In the genomic region with DNA sequence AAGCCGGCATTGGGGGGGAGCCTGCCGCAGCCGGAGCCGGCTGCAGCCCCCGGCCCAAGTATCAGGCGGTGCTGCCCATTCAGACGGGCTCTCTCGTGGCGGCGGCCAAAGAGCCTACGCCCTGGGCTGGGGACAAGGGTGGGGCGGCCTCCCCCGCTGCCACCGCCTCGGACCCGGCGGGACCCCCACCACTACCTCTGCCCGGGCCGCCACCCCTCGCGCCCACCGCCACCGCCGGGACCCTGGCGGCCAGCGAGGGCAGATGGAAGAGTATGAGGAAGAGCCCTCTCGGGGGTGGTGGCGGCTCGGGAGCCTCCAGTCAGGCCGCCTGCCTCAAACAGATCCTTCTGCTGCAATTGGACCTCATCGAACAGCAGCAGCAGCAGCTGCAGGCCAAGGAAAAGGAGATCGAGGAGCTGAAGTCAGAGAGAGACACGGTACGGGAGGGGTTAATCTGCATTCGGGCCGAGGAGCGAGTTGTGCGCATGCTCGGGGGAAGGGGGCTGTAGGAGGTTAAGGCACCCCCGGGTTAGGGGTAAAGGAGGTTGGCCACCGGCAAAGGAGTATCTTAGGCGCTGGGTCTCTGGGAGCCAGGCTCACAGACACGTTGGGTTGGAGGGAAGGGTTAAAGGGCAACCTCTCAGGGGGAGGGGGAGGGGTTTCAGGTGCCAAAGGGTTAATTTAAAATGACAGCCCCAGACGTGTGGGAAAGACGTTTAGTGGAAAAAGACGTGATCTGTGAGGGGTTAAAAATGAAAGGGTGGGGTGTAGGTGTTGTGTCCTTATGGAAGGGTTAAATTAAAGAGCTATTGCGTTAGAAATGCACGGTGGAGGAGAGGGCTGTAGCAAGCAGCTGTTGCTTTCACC, we compare ENCODE assay signal across 8 cellular contexts. TPM values are rescaled to one million over a fixed set of nuclear protein-coding genes. Genes with fewer than 3 reads are reported as not detected.
DNase-seq lines count a peak whose midpoint lies in the region; TF ChIP-seq lines count a peak whose summit lies in the region.

No MANE protein-coding gene starts in this region.

- H3K4me3 Mint-ChIP-seq in activated CD4-positive, alpha-beta T cell treated with anti-CD3 and anti-CD28 coated beads, Interleukin-2, amount 10 ng/mL, durations not matched to agents 24 days and 14 days, result peak overlapping the region; percentile 90

- no peaks in the 10 kb centered on the region for H3K9me3 ChIP-seq in HEK293 (ENCODE audit: control insufficient read depth, insufficient read depth, low read depth, low read length)
- no peaks in the 10 kb centered on the region for H3K9me3 ChIP-seq in effector memory CD4-positive, alpha-beta T cell (ENCODE audit: control insufficient read depth, low read length)

- peak; percentile 25 for TF ChIP-seq CTCF in HEK293 (tag by site-specific recombination; IDR thresholded peaks at IDR 0.05)

- peak overlapping the region; percentile 92 for H3K27ac Mint-ChIP-seq in activated CD4-positive, alpha-beta T cell treated with anti-CD3 and anti-CD28 coated beads, Interleukin-2, amount 10 ng/mL, durations not matched to agents 24 days and 14 days

- POLR2A ChIA-PET in HEK293 (lab: Yijun Ruan, JAX), result interaction anchor here (0.5 to 7.5 kb wide), 10 partner anchors 10 to 88 kb away, joined by 3 to 109 read pairs (median 7); partner anchors contain the start of genes CASC3, MED24, NR1D1 and THRA

- H3K27ac ChIP-seq in HEK293 (ENCODE audit: extremely low read depth, low read depth, low read length), result peak overlapping the region; percentile 95
- H3K27ac ChIP-seq in effector memory CD4-positive, alpha-beta T cell (ENCODE audit: insufficient read depth, low read length, poor library complexity, severe bottlenecking), result peak overlapping the region; percentile 80
- H3K27ac ChIP-seq in substantia nigra (ENCODE audit: low read depth, low read length, poor library complexity, severe bottlenecking), result peak overlapping the region; percentile 97

- DNase-seq in EH (ENCODE audit: low read depth), result peak; percentile 60
- peak; percentile 73 for DNase-seq in NCI-H2227 (lab: John Stamatoyannopoulos, UW; ENCODE audit: unreplicated experiment)
- DNase-seq in activated CD4-positive, alpha-beta T cell treated with anti-CD3 and anti-CD28 coated beads, Interleukin-2, amount 10 ng/mL, durations not matched to agents 24 days and 14 days, result peak; percentile 91
- DNase-seq in effector memory CD4-positive, alpha-beta T cell, result peak in 2 of 3 donors; percentile 27 to 43
- DNase-seq in mesenteric fat pad (ENCODE audit: low spot score), result peak; percentile 89
- DNase-seq in substantia nigra (lab: John Stamatoyannopoulos, UW), result peak in 26 of 49 donors; percentile 14 to 70 (median 33)
- no peak for DNase-seq in mucosa of gallbladder (ENCODE audit: low spot score)

- H3K36me3 Mint-ChIP-seq in activated CD4-positive, alpha-beta T cell treated with anti-CD3 and anti-CD28 coated beads, Interleukin-2, amount 10 ng/mL, durations not matched to agents 24 days and 14 days (ENCODE audit: low read depth), result peaks cover 35% of the 10 kb centered on the region

- intact Hi-C loops in activated CD4-positive, alpha-beta T cell treated with anti-CD3 and anti-CD28 coated beads, Interleukin-2, amount 10 ng/mL, durations not matched to agents 24 days and 14 days (cut with micrococcal nuclease), result loop anchor here (1.0 kb wide), 1 partner anchor 24 kb away; no protein-coding TSS in a partner anchor

- no peaks in the 10 kb centered on the region for H3K9me3 Mint-ChIP-seq in activated CD4-positive, alpha-beta T cell treated with anti-CD3 and anti-CD28 coated beads, Interleukin-2, amount 10 ng/mL, durations not matched to agents 24 days and 14 days

- no peaks in the 10 kb centered on the region for H3K27me3 Mint-ChIP-seq in activated CD4-positive, alpha-beta T cell treated with anti-CD3 and anti-CD28 coated beads, Interleukin-2, amount 10 ng/mL, durations not matched to agents 24 days and 14 days

- peak overlapping the region; percentile 72 for H3K4me3 ChIP-seq in HEK293 (ENCODE audit: low read depth, low read length)
- peak overlapping the region; percentile 88 for H3K4me3 ChIP-seq in effector memory CD4-positive, alpha-beta T cell (ENCODE audit: insufficient read depth, low read depth, low read length, poor library complexity, severe bottlenecking)

- H3K4me1 Mint-ChIP-seq in activated CD4-positive, alpha-beta T cell treated with anti-CD3 and anti-CD28 coated beads, Interleukin-2, amount 10 ng/mL, durations not matched to agents 24 days and 14 days, result peaks cover 36% of the 10 kb centered on the region

- no peaks in the 10 kb centered on the region; the same call in none of the 2 replicates for H3K4me1 ChIP-seq in HEK293 (ENCODE audit: control insufficient read depth, insufficient read depth, low read length)
- peaks cover 11% of the 10 kb centered on the region for H3K4me1 ChIP-seq in effector memory CD4-positive, alpha-beta T cell (ENCODE audit: control insufficient read depth, insufficient read depth, low read length, poor library complexity, severe bottlenecking)

- H3K27me3 ChIP-seq in effector memory CD4-positive, alpha-beta T cell (replicated peaks; ENCODE audit: control insufficient read depth, insufficient read depth, low read length, poor library complexity, severe bottlenecking), result no peaks in the 10 kb centered on the region

- CTCF ChIA-PET in HEK293 (lab: Yijun Ruan, JAX), result interaction anchor here (0.8 to 4.8 kb wide), 11 partner anchors 10 to 410 kb away, joined by 3 to 82 read pairs (median 4); partner anchors contain the start of gene CASC3

- peaks cover 29 to 32% of the 10 kb centered on the region in 2 experiments for H3K36me3 ChIP-seq in HEK293 (ENCODE audit: control insufficient read depth in 2 of 2, insufficient read depth in 1 of 2, low read length in 2 of 2)
- peaks cover 15% of the 10 kb centered on the region for H3K36me3 ChIP-seq in effector memory CD4-positive, alpha-beta T cell (ENCODE audit: control insufficient read depth, insufficient read depth, low read length)

TF ChIP-seq in HEK293, 187 proteins besides CTCF, POLR2A, EP300 and RAD21 (continues in another document):
- TF ChIP-seq INSM2 (tag by site-specific recombination; IDR thresholded peaks at IDR 0.05) (no peak), KLF8 (tag by site-specific recombination; IDR thresholded peaks at IDR 0.05) (peak; percentile 75), GLI2 (tag by site-specific recombination; IDR thresholded peaks at IDR 0.05; ENCODE audit: borderline replicate concordance, low read depth) (no peak), ZNF16 (tag by site-specific recombination; IDR thresholded peaks at IDR 0.05; ENCODE audit: low read depth) (no peak), ZNF549 (tag by site-specific recombination; IDR thresholded peaks at IDR 0.05) (no peak), PRDM1 (tag by site-specific recombination; IDR thresholded peaks at IDR 0.05) (peak; percentile 57), ZNF544 (tag by site-specific recombination; IDR thresholded peaks at IDR 0.05) (no peak), TRIM28 (IDR thresholded peaks at IDR 0.05; ENCODE audit: borderline replicate concordance, low read length) (0 out of 2 replicates have a peak, but pooled peaks have one; percentile 18), ZNF37A (tag by site-specific recombination; IDR thresholded peaks at IDR 0.05) (no peak), ZNF701 (tag by site-specific recombination; IDR thresholded peaks at IDR 0.05) (no peak), ZBTB21 (tag by site-specific recombination; IDR thresholded peaks at IDR 0.05) (peak; percentile 64; the same call in 1 of the 2 replicates), OVOL3 (tag by site-specific recombination; IDR thresholded peaks at IDR 0.05) (no peak), ZFP37 (tag by site-specific recombination; IDR thresholded peaks at IDR 0.05) (peak; percentile 93; the same call in 1 of the 2 replicates), ZNF184 (tag by site-specific recombination; IDR thresholded peaks at IDR 0.05) (no peak)
- TF ChIP-seq, protein P1, sequence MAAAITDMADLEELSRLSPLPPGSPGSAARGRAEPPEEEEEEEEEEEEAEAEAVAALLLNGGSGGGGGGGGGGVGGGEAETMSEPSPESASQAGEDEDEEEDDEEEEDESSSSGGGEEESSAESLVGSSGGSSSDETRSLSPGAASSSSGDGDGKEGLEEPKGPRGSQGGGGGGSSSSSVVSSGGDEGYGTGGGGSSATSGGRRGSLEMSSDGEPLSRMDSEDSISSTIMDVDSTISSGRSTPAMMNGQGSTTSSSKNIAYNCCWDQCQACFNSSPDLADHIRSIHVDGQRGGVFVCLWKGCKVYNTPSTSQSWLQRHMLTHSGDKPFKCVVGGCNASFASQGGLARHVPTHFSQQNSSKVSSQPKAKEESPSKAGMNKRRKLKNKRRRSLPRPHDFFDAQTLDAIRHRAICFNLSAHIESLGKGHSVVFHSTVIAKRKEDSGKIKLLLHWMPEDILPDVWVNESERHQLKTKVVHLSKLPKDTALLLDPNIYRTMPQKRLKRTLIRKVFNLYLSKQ (tag by site-specific recombination; IDR thresholded peaks at IDR 0.05; ENCODE audit: borderline replicate concordance), result no peak

RNA-seq across cellular contexts. Expression of gene MSL1, which starts 1.4 kb away (rescaled TPM):
- total RNA-seq in activated CD4-positive, alpha-beta T cell treated with anti-CD3 and anti-CD28 coated beads, Interleukin-2, amount 10 ng/mL, durations not matched to agents 24 days and 14 days, result 92.7 and 98.5 TPM in 2 replicates
- total RNA-seq in mesenteric fat pad (77.0 TPM), mucosa of gallbladder (90.9 TPM)

RNA-seq across cellular contexts. Expression of gene CASC3, which starts 17.2 kb away (rescaled TPM):
- 108 and 109 TPM in 2 replicates for total RNA-seq in activated CD4-positive, alpha-beta T cell treated with anti-CD3 and anti-CD28 coated beads, Interleukin-2, amount 10 ng/mL, durations not matched to agents 24 days and 14 days
- total RNA-seq in mesenteric fat pad (84.4 TPM), mucosa of gallbladder (78.5 TPM)

RNA-seq across cellular contexts. Expression of gene NR1D1, which starts 22.8 kb away (rescaled TPM):
- total RNA-seq in activated CD4-positive, alpha-beta T cell treated with anti-CD3 and anti-CD28 coated beads, Interleukin-2, amount 10 ng/mL, durations not matched to agents 24 days and 14 days, result 7.9 and 8.2 TPM in 2 replicates
- total RNA-seq in mesenteric fat pad (15.5 TPM), mucosa of gallbladder (34.7 TPM)

RNA-seq across cellular contexts. Expression of gene RAPGEFL1, which starts 54.1 kb away (rescaled TPM):
- total RNA-seq in activated CD4-positive, alpha-beta T cell treated with anti-CD3 and anti-CD28 coated beads, Interleukin-2, amount 10 ng/mL, durations not matched to agents 24 days and 14 days, result 11.5 and 11.9 TPM in 2 replicates
- total RNA-seq in mesenteric fat pad, result 10.1 TPM
- total RNA-seq in mucosa of gallbladder, result 77.2 TPM
